In the genomic region with DNA sequence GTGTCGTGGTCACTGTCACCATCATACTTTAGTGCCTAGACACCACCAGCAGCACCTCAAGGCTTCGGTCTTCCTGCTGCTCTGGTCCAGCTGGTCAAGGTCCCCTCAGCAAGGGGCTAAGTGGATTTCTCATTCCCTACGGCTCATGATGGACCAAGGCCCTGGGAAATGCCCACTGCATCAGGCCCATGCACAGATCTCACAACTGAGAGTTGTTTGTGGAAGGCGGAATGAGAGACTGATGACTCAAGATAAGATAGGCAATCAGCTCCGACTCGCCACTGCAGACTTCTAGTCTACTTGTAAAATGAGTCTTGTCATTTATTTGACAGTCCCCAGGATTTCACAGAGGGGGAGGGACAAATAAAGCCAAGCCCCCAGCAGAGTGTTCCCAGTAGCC, we compare ENCODE assay signal across 27 cellular contexts.
"Had no signal": no experiment of that assay in that cellular context is flagged by ENCODE, and none has a peak within 500 bp of the region (broad histone marks: within the 10 kb centered on the region; RNA-seq: fewer than 3 reads in every experiment).

No MANE protein-coding gene starts in this region.

- H3K27ac ChIP-seq: adrenal gland, body of pancreas, epithelial cell of prostate had no signal

- ATAC-seq: activated CD4-positive, alpha-beta T cell treated with anti-CD3 and anti-CD28 coated beads for 36 hours; activated CD8-positive, alpha-beta memory T cell treated with anti-CD3 and anti-CD28 coated beads, Interleukin-2, amount 10 ng/mL, durations not matched to agents 7 days and 5 days; activated CD8-positive, alpha-beta T cell treated with anti-CD3 and anti-CD28 coated beads, Interleukin-2, amount 10 ng/mL, durations not matched to agents 7 days and 5 days; activated naive CD8-positive, alpha-beta T cell treated with anti-CD3 and anti-CD28 coated beads, Interleukin-2, amount 50 U/mL, for 24 hours; body of pancreas had no signal

- H3K4me1 ChIP-seq: adrenal gland, body of pancreas had no signal

- H3K27me3 ChIP-seq: adrenal gland, body of pancreas had no signal

- H3K4me3 ChIP-seq: adrenal gland, body of pancreas had no signal

- DNase-seq: activated CD4-positive, alpha-beta memory T cell treated with anti-CD3 and anti-CD28 coated beads for 36 hours; activated CD4-positive, alpha-beta T cell treated with anti-CD3 and anti-CD28 coated beads for 36 hours; activated CD4-positive, alpha-beta T cell treated with anti-CD3 and anti-CD28 coated beads, Interleukin-2, amount 10 ng/mL, durations not matched to agents 24 days and 14 days; activated CD4-positive, CD25-positive, alpha-beta regulatory T cell; activated CD4-positive, CD25-positive, alpha-beta regulatory T cell treated with anti-CD3 and anti-CD28 coated beads, Interleukin-2, amount 50 U/mL, for 72 hours; activated CD8-positive, alpha-beta memory T cell treated with anti-CD3 and anti-CD28 coated beads, Interleukin-2, amount 10 ng/mL, durations not matched to agents 7 days and 5 days; activated CD8-positive, alpha-beta memory T cell treated with anti-CD3 and anti-CD28 coated beads, Interleukin-2, amount 50 U/mL, for 4 hours; activated CD8-positive, alpha-beta T cell treated with anti-CD3 and anti-CD28 coated beads, Interleukin-2, amount 10 ng/mL, durations not matched to agents 7 days and 5 days; activated effector memory CD4-positive, alpha-beta T cell treated with anti-CD3 and anti-CD28 coated beads, Interleukin-2, amount 50 U/mL, for 16 hours; activated naive CD4-positive, alpha-beta T cell treated with anti-CD3 and anti-CD28 coated beads for 36 hours; activated naive CD8-positive, alpha-beta T cell treated with anti-CD3 and anti-CD28 coated beads for 36 hours; activated naive CD8-positive, alpha-beta T cell treated with anti-CD3 and anti-CD28 coated beads, Interleukin-2, amount 50 U/mL, for 24 hours; activated T-cell treated with anti-CD3 and anti-CD28 coated beads, Interleukin-2, amount 50 U/mL, for 1 hour; activated T-cell treated with anti-CD3 and anti-CD28 coated beads, Interleukin-2, amount 50 U/mL, for 48 hours; amygdala; aorta; body of pancreas; caudate nucleus; effector CD8-positive, alpha-beta T cell; foreskin fibroblast; T-helper 2 cell had no signal

- H3K9me3 ChIP-seq: adrenal gland, body of pancreas had no signal

- FAIRE-seq: colon, endometrium, endothelial cell of umbilical vein, frontal cortex had no signal

- H3K36me3 ChIP-seq: adrenal gland had no signal
